In genomic region chr9:128503870-128504269, GRCh38 we compare ENCODE assay signal across 8 cellular contexts. TPM values are rescaled to one million over a fixed set of nuclear protein-coding genes. Genes with fewer than 3 reads are reported as not detected.
DNase-seq lines count a peak whose midpoint lies in the region; TF ChIP-seq lines count a peak whose summit lies in the region.

No MANE protein-coding gene starts in this region.

- no peaks in the 10 kb centered on the region for H3K9me3 Mint-ChIP-seq in endodermal cell

- peak overlapping the region; percentile 70 to 93 (median 81) for H3K4me3 ChIP-seq in Peyer's patch
- H3K4me3 ChIP-seq in endodermal cell (ENCODE audit: low read length), result peak overlapping the region; percentile 92
- H3K4me3 ChIP-seq in neuron (ENCODE audit: low read length), result peak overlapping the region; percentile 80

- peaks cover 20% of the 10 kb centered on the region for H3K36me3 Mint-ChIP-seq in endodermal cell (ENCODE audit: low read depth)

- H3K36me3 ChIP-seq in Peyer's patch (peaks cover 0 to 33% (median 0%) of the 10 kb centered on the region in 3 donors), endodermal cell (ENCODE audit: control insufficient read depth, insufficient read depth, low read length) (peaks cover 30% of the 10 kb centered on the region), neuron (ENCODE audit: insufficient read depth, low read length) (peaks cover 27% of the 10 kb centered on the region)

- no peak for TF ChIP-seq POLR2A in Peyer's patch (IDR thresholded peaks at IDR 0.05)

- 69 to 81% methylated on average over 3 to 11 of the region's 11 CpGs for WGBS in endodermal cell (ENCODE audit: insufficient coverage in 1 of 2, insufficient read length in 1 of 2), 2 experiments

- peak; percentile 1 for DNase-seq in DMS79 (lab: John Stamatoyannopoulos, UW)
- DNase-seq in DMS79 treated with DMSO at 0.1 percent for 48 hours (lab: John Stamatoyannopoulos, UW), result no peak
- DNase-seq in Peyer's patch, result peak in 1 of 3 donors; percentile 18
- no peak for DNase-seq in endodermal cell
- DNase-seq in superior temporal gyrus (ENCODE audit: extremely low spot score), result no peak
- no peak for DNase-seq in NCI-H2171 (lab: John Stamatoyannopoulos, UW)
- no peak for DNase-seq in NCI-H2081 treated with DMSO at 0.1 percent for 48 hours (lab: John Stamatoyannopoulos, UW)

- peak overlapping the region; percentile 82 for H3K4me3 Mint-ChIP-seq in endodermal cell

- H2AFZ ChIP-seq in neuron (ENCODE audit: low read depth, low read length), result no peak overlapping the region

- H3K27ac ChIP-seq in Peyer's patch (peak overlapping the region in 2 of 4 donors; percentile 79 to 90), endodermal cell (ENCODE audit: low read depth, low read length) (no peak overlapping the region)

- H3K27ac Mint-ChIP-seq in endodermal cell, result no peak overlapping the region

- peaks cover 0 to 18% (median 6%) of the 10 kb centered on the region in 4 donors for H3K4me1 ChIP-seq in Peyer's patch
- no peaks in the 10 kb centered on the region for H3K4me1 ChIP-seq in endodermal cell (ENCODE audit: control insufficient read depth, insufficient read depth, low read length)
- peaks cover 9% of the 10 kb centered on the region for H3K4me1 ChIP-seq in neuron (ENCODE audit: insufficient read depth, low read length)

- H3K9ac ChIP-seq in endodermal cell (ENCODE audit: extremely low read depth, low read length, poor library complexity, severe bottlenecking), result peak overlapping the region; percentile 88

- TF ChIP-seq CTCF in Peyer's patch (IDR thresholded peaks at IDR 0.05) (no peak), endodermal cell (conservative IDR thresholded peaks at IDR 0.05) (no peak)

- peaks cover 6% of the 10 kb centered on the region for H3K4me1 Mint-ChIP-seq in endodermal cell

- H3K9me3 ChIP-seq in Peyer's patch (no peaks in the 10 kb centered on the region), endodermal cell (ENCODE audit: control insufficient read depth, low read length) (no peaks in the 10 kb centered on the region), neuron (ENCODE audit: low read length) (no peaks in the 10 kb centered on the region)

- no peaks in the 10 kb centered on the region for H3K27me3 ChIP-seq in Peyer's patch
- no peaks in the 10 kb centered on the region for H3K27me3 ChIP-seq in endodermal cell (ENCODE audit: control insufficient read depth, insufficient read depth, low read length, poor library complexity, severe bottlenecking)
- no peaks in the 10 kb centered on the region for H3K27me3 ChIP-seq in neuron (ENCODE audit: insufficient read depth, low read length)

- no peaks in the 10 kb centered on the region for H3K27me3 Mint-ChIP-seq in endodermal cell (ENCODE audit: insufficient read depth)

RNA-seq across cellular contexts. Expression of gene GLE1, which starts 0.6 kb away (rescaled TPM):
- 10 to 100 TPM; 27.0 to 55.3 (median 28.3) TPM for total RNA-seq in Peyer's patch
- total RNA-seq in endodermal cell, result 10 to 100 TPM; 14.7 to 16.6 TPM
- polyA plus RNA-seq in endodermal cell (2013, experiment 1 of 2), result 15.9 TPM
- 17.1 TPM for polyA plus RNA-seq in endodermal cell (2013, experiment 2 of 2)

RNA-seq across cellular contexts. Expression of gene ODF2, which starts 48.1 kb away (rescaled TPM):
- 10 to 100 TPM in 3 of 4 donors, 1 to 10 TPM in 1; 8.4 to 83.3 (median 25.7) TPM for total RNA-seq in Peyer's patch
- total RNA-seq in endodermal cell, result 10 to 100 TPM; 34.5 to 48.7 TPM
- 60.4 TPM for polyA plus RNA-seq in endodermal cell (2013, experiment 1 of 2)
- polyA plus RNA-seq in endodermal cell (2013, experiment 2 of 2), result 57.4 TPM

RNA-seq across cellular contexts. Expression of gene SPTAN1, which starts 48.5 kb away (rescaled TPM):
- total RNA-seq in Peyer's patch (100 to 1,000 TPM; 251 to 586 (median 269) TPM), endodermal cell (100 to 1,000 TPM; 309 to 319 TPM)
- 190 TPM for polyA plus RNA-seq in endodermal cell (2013, experiment 1 of 2)
- 174 TPM for polyA plus RNA-seq in endodermal cell (2013, experiment 2 of 2)
